Comparison of ENCODE assay signal across 22 cellular contexts in genomic region chr7:24432677-24433076, GRCh38.
"Had no signal": no experiment of that assay in that cellular context is flagged by ENCODE, and none has a peak within 500 bp of the region (broad histone marks: within the 10 kb centered on the region; RNA-seq: fewer than 3 reads in every experiment).

No MANE protein-coding gene starts in this region.

- H3K36me3 Mint-ChIP-seq: IgD-negative memory B cell had no signal

- H3K27ac ChIP-seq: HL-60, KMS-11 had no signal

- H3K4me3 ChIP-seq: K562 had no signal

- H3K4me3 Mint-ChIP-seq: IgD-negative memory B cell had no signal

- H3K9me3 Mint-ChIP-seq: IgD-negative memory B cell had no signal

- H3K27me3 Mint-ChIP-seq: IgD-negative memory B cell had no signal

- DNase-seq: Kasumi-1, MM.1S, NCI-H1092 treated with DMSO at 0.1 percent for 48 hours, NCI-H1436, NCI-H187, NCI-H2029, NCI-H2081 treated with DMSO at 0.1 percent for 48 hours, NCI-H2171, NCI-H345, NCI-H446 treated with DMSO at 0.1 percent for 48 hours, NCI-H510A treated with DMSO at 0.1 percent for 48 hours, NCI-H69, NCI-H774, Right ventricle myocardium superior, RPMI8226, SIG-M5, SK-N-SH, SW 1271 had no signal

- H3K27ac Mint-ChIP-seq: IgD-negative memory B cell had no signal

- H3K9me3 ChIP-seq: SK-N-SH had no signal

- H3K9ac ChIP-seq: KMS-11, SK-N-SH had no signal

- H3K4me2 ChIP-seq: KMS-11, SK-N-SH had no signal
